8 cellular contexts compared by ENCODE assay signal in the genomic region with DNA sequence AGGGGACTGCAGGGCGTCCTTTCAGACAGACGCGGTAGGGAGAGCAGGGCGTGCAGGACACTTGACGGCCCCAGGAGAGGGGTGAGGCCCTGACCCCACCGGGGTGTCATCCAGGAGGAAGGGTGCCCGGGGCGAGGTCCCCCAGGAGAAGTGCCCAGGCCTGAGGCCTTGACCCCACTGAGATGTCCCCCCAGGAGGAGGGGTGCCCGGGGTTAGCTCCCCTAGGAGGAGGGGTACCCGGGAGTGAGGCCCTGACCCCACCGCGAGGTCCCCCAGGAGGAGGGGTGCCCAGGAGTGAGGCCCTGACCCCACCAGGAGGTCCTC. TPM values are rescaled to one million over a fixed set of nuclear protein-coding genes. Genes with fewer than 3 reads are reported as not detected.
DNase-seq lines count a peak whose midpoint lies in the region; ATAC-seq, FAIRE-seq and TF ChIP-seq lines count a peak whose summit lies in the region.

No MANE protein-coding gene starts in this region.

- H3K27ac ChIP-seq in DOHH2 (ENCODE audit: low read depth, low read length) = peak overlapping the region; percentile 49
- H3K27ac ChIP-seq in PC-3 (ENCODE audit: low read length) = peak overlapping the region; percentile 30
- peak overlapping the region; percentile 18 for H3K27ac ChIP-seq in endothelial cell of umbilical vein (ENCODE audit: insufficient read depth, low read depth, low read length)
- peak overlapping the region; percentile 54 for H3K27ac ChIP-seq in parathyroid adenoma

- TF ChIP-seq POLR2A in endothelial cell of umbilical vein (IDR thresholded peaks at IDR 0.05; ENCODE audit: low read depth, low read length) = no peak

- H3K79me2 ChIP-seq in DOHH2 (ENCODE audit: control insufficient read depth, low read length) (peaks cover 3% of the 10 kb centered on the region; the same call in 1 of the 2 replicates), PC-3 (ENCODE audit: low read length) (no peaks in the 10 kb centered on the region), endothelial cell of umbilical vein (ENCODE audit: control insufficient read depth, insufficient read depth, low read length) (no peaks in the 10 kb centered on the region), parathyroid adenoma (no peaks in the 10 kb centered on the region)

- dilution Hi-C loops in endothelial cell of umbilical vein (cut with MboI; ENCODE audit: extremely low pct_ligation_motif_present, low sequenced_read_pairs) = no loop called here

- H3K36me3 ChIP-seq in DOHH2 (ENCODE audit: control insufficient read depth, low read length) (peaks cover 14% of the 10 kb centered on the region), PC-3 (ENCODE audit: low read depth, low read length) (no peaks in the 10 kb centered on the region; the same call in 1 of the 2 replicates), endothelial cell of umbilical vein (ENCODE audit: control insufficient read depth in 2 of 2, extremely low read depth in 1 of 2, insufficient read depth in 2 of 2, low read length in 2 of 2) (no peaks in the 10 kb centered on the region), parathyroid adenoma (ENCODE audit: control insufficient read depth, insufficient read depth, low read length) (no peaks in the 10 kb centered on the region)

- H3K27me3 ChIP-seq in DOHH2 (ENCODE audit: control insufficient read depth, low read length) = no peaks in the 10 kb centered on the region
- no peaks in the 10 kb centered on the region for H3K27me3 ChIP-seq in PC-3 (ENCODE audit: low read length)
- H3K27me3 ChIP-seq in endothelial cell of umbilical vein (ENCODE audit: control insufficient read depth in 2 of 2, insufficient read depth in 2 of 2, low read length in 2 of 2) = no peaks in the 10 kb centered on the region
- no peaks in the 10 kb centered on the region for H3K27me3 ChIP-seq in parathyroid adenoma (ENCODE audit: control insufficient read depth, insufficient read depth, low read length)

- peaks cover 20% of the 10 kb centered on the region for H3F3A ChIP-seq in DOHH2 (ENCODE audit: control insufficient read depth, insufficient read depth)
- no peaks in the 10 kb centered on the region for H3F3A ChIP-seq in PC-3 (ENCODE audit: low read length, unreplicated experiment)

- intact Hi-C loops in PC-3 (cut with micrococcal nuclease) = no loop called here
- intact Hi-C loops in endothelial cell of umbilical vein (cut with micrococcal nuclease) = no loop called here

- H3K4me2 ChIP-seq in DOHH2 (ENCODE audit: low read length) (peak overlapping the region; percentile 81), PC-3 (ENCODE audit: low read length) (peak overlapping the region; percentile 91), endothelial cell of umbilical vein (ENCODE audit: insufficient read depth, low read length) (no peak overlapping the region), parathyroid adenoma (ENCODE audit: low read length) (peak overlapping the region; percentile 83)

- peaks cover 5% of the 10 kb centered on the region; the same call in 1 of the 2 replicates for H3K9me3 ChIP-seq in DOHH2 (ENCODE audit: control insufficient read depth, insufficient read depth, low read length)
- no peaks in the 10 kb centered on the region for H3K9me3 ChIP-seq in PC-3 (ENCODE audit: low read length)
- no peaks in the 10 kb centered on the region for H3K9me3 ChIP-seq in endothelial cell of umbilical vein (replicated peaks; ENCODE audit: control insufficient read depth, insufficient read depth, low read length)
- no peaks in the 10 kb centered on the region for H3K9me3 ChIP-seq in parathyroid adenoma (ENCODE audit: control insufficient read depth, low read length)

- no peak for ATAC-seq in PC-3

- TSS peak; percentile 82 for BruUV-seq in PC-3 (replicated peaks; lab: Mats Ljungman, UMichigan)
- BruUV-seq in endothelial cell of umbilical vein (replicated peaks; lab: Mats Ljungman, UMichigan) = no TSS peak

- POLR2A ChIA-PET in PC-3 (lab: Charles Lee; ENCODE audit: unreplicated experiment) (no interaction called here), endothelial cell of umbilical vein (lab: Charles Lee) (no interaction called here)

- CTCF ChIA-PET in PC-3 (lab: Charles Lee) = no interaction called here
- CTCF ChIA-PET in endothelial cell of umbilical vein (lab: Charles Lee) = no interaction called here

- TF ChIP-seq CTCF in DOHH2 (IDR thresholded peaks at IDR 0.05; ENCODE audit: low read depth, low read length, poor library complexity, severe bottlenecking) (no peak), PC-3 (conservative IDR thresholded peaks at IDR 0.05; ENCODE audit: low read depth, low read length) (no peak), endothelial cell of umbilical vein (IDR thresholded peaks at IDR 0.05; ENCODE audit: extremely low read depth in 1 of 2, insufficient read depth in 1 of 2, low read depth in 1 of 2, low read length in 2 of 2) (no peak), parathyroid adenoma (IDR thresholded peaks at IDR 0.05) (no peak)

- no peaks in the 10 kb centered on the region for H3K9me2 ChIP-seq in DOHH2 (replicated peaks; ENCODE audit: control insufficient read depth, low read length)
- no peaks in the 10 kb centered on the region for H3K9me2 ChIP-seq in PC-3 (replicated peaks; ENCODE audit: low read length)

- H3K9ac ChIP-seq in PC-3 (ENCODE audit: low read length) (peak overlapping the region; percentile 69), endothelial cell of umbilical vein (replicated peaks; ENCODE audit: extremely low read depth, insufficient read depth, low read length) (no peak overlapping the region), parathyroid adenoma (no peak overlapping the region)

- DNase-seq in PC-3 = no peak
- DNase-seq in endothelial cell of umbilical vein (ENCODE audit: low read depth, low spot score) = no peak
- DNase-seq in NCI-H2029 treated with DMSO at 0.1 percent for 48 hours (lab: John Stamatoyannopoulos, UW) = no peak
- no peak for DNase-seq in amygdala (lab: John Stamatoyannopoulos, UW)
- no peak for DNase-seq in stimulated activated CD8-positive, alpha-beta memory T cell treated with anti-CD3 and anti-CD28 coated beads, Interleukin-4, amount 100 ng/mL, for 48 hours
- DNase-seq in NCI-H1105 treated with DMSO at 0.1 percent for 48 hours (lab: John Stamatoyannopoulos, UW) = no peak

- peak overlapping the region; percentile 79 for H2AFZ ChIP-seq in PC-3 (ENCODE audit: low read length)
- peak overlapping the region; percentile 58 for H2AFZ ChIP-seq in endothelial cell of umbilical vein (ENCODE audit: low read depth, low read length)
- peak overlapping the region; percentile 83 for H2AFZ ChIP-seq in parathyroid adenoma

- no peak for FAIRE-seq in endothelial cell of umbilical vein (lab: Jason Lieb, UNC)

- no peaks in the 10 kb centered on the region for H3K9me1 ChIP-seq in endothelial cell of umbilical vein (replicated peaks; ENCODE audit: control insufficient read depth, extremely low read depth, insufficient read depth, low read length)

- H3K4me3 ChIP-seq in DOHH2 (ENCODE audit: low read length) (peak overlapping the region; percentile 66), PC-3 (ENCODE audit: low read length) (peak overlapping the region; percentile 62), endothelial cell of umbilical vein (replicated peaks in 1 of 3; ENCODE audit: insufficient read depth in 1 of 3, low read depth in 1 of 3, low read length in 3 of 3) (peak overlapping the region in 2 of 3 experiments; percentile 18 to 22), parathyroid adenoma (ENCODE audit: low read depth, low read length) (peak overlapping the region; percentile 62)

- H3K4me1 ChIP-seq in DOHH2 (ENCODE audit: control insufficient read depth, low read length) (peaks cover 64% of the 10 kb centered on the region), PC-3 (ENCODE audit: insufficient read depth, low read length) (peaks cover 48% of the 10 kb centered on the region), endothelial cell of umbilical vein (ENCODE audit: control insufficient read depth, extremely low read depth, insufficient read depth, low read length) (peaks cover 28% of the 10 kb centered on the region), parathyroid adenoma (peaks cover 5% of the 10 kb centered on the region)

- no peaks in the 10 kb centered on the region for H4K20me1 ChIP-seq in DOHH2 (ENCODE audit: control insufficient read depth, insufficient read depth, low read depth, low read length)
- no peaks in the 10 kb centered on the region for H4K20me1 ChIP-seq in PC-3 (ENCODE audit: low read length)
- no peaks in the 10 kb centered on the region for H4K20me1 ChIP-seq in endothelial cell of umbilical vein (replicated peaks; ENCODE audit: control insufficient read depth, extremely low read depth, insufficient read depth, low read length)

TF ChIP-seq in endothelial cell of umbilical vein, 7 proteins besides CTCF, POLR2A, EP300 and RAD21:
- TF ChIP-seq EZH2 (IDR thresholded peaks at IDR 0.05; ENCODE audit: borderline replicate concordance, low read depth, low read length, severe bottlenecking) = no peak
- TF ChIP-seq, protein P1, sequence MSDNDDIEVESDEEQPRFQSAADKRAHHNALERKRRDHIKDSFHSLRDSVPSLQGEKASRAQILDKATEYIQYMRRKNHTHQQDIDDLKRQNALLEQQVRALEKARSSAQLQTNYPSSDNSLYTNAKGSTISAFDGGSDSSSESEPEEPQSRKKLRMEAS (IDR thresholded peaks at IDR 0.05; ENCODE audit: insufficient read depth, insufficient read length) = no peak
- TF ChIP-seq JUN (IDR thresholded peaks at IDR 0.05; ENCODE audit: borderline replicate concordance, insufficient read depth, insufficient read length, low read depth) = no peak
- TF ChIP-seq MYC (IDR thresholded peaks at IDR 0.05; ENCODE audit: low read depth, low read length) = no peak
- TF ChIP-seq GATA2 (IDR thresholded peaks at IDR 0.05; ENCODE audit: insufficient read depth, insufficient read length, low read depth, low read length) = no peak
- TF ChIP-seq POLR2AphosphoS5 (IDR thresholded peaks at IDR 0.05; ENCODE audit: insufficient read depth, low read depth, low read length) = no peak
- TF ChIP-seq FOS (IDR thresholded peaks at IDR 0.05; ENCODE audit: borderline replicate concordance, insufficient read depth, low read length) = no peak
TF ChIP-seq in endothelial cell of umbilical vein: peak in this region for 0.

RNA-seq across cellular contexts. Expression of a gene that starts 27.2 kb away (rescaled TPM):
- 30.6 and 38.5 TPM in 2 replicates for total RNA-seq in PC-3 (2014; rRNA removed)
- 29.5 and 36.6 TPM in 2 replicates for total RNA-seq in endothelial cell of umbilical vein
- polyA plus RNA-seq in endothelial cell of umbilical vein = 54.4 and 67.5 TPM in 2 replicates
- polyA plus RNA-seq in endothelial cell of umbilical vein (2011; cell fraction: cytosol; rRNA removed) = 21.5 and 36.2 TPM in 2 replicates
- polyA plus RNA-seq in endothelial cell of umbilical vein (2011; cell fraction: nucleus; rRNA removed) = 13.5 and 18.3 TPM in 2 replicates
- 19.0 and 36.8 TPM in 2 replicates for polyA plus RNA-seq in endothelial cell of umbilical vein (2012)
- 20.0 and 21.3 TPM in 2 replicates for polyA minus RNA-seq in endothelial cell of umbilical vein
- polyA minus RNA-seq in endothelial cell of umbilical vein (2011; cell fraction: cytosol; rRNA and poly(A)+ RNA removed) = 62.9 TPM
- polyA minus RNA-seq in endothelial cell of umbilical vein (2011; cell fraction: nucleus; rRNA and poly(A)+ RNA removed) = 5.6 and 13.3 TPM in 2 replicates
